30 cellular contexts compared by ENCODE assay signal in genomic region chr1:2825487-2826189, GRCh38.
"Had no signal": no experiment of that assay in that cellular context is flagged by ENCODE, and none has a peak within 500 bp of the region (broad histone marks: within the 10 kb centered on the region; RNA-seq: fewer than 3 reads in every experiment).

No MANE protein-coding gene starts in this region.

- H3K27ac Mint-ChIP-seq: activated CD4-positive, alpha-beta memory T cell treated with anti-CD3 and anti-CD28 coated beads, Interleukin-2, amount 10 ng/mL, durations not matched to agents 7 days and 5 days; activated CD4-positive, alpha-beta T cell treated with anti-CD3 and anti-CD28 coated beads for 36 hours; activated CD4-positive, alpha-beta T cell treated with anti-CD3 and anti-CD28 coated beads, Interleukin-2, amount 10 ng/mL, durations not matched to agents 7 days and 5 days; activated naive CD4-positive, alpha-beta T cell treated with anti-CD3 and anti-CD28 coated beads for 36 hours; activated naive CD4-positive, alpha-beta T cell treated with anti-CD3 and anti-CD28 coated beads, Interleukin-2, amount 50 U/mL, for 24 hours; activated naive CD8-positive, alpha-beta T cell treated with anti-CD3 and anti-CD28 coated beads for 36 hours; activated naive CD8-positive, alpha-beta T cell treated with anti-CD3 and anti-CD28 coated beads, Interleukin-2, amount 50 U/mL, for 24 hours; activated T-cell treated with anti-CD3 and anti-CD28 coated beads, Interleukin-2, amount 50 U/mL, for 24 hours; activated T-cell treated with anti-CD3 and anti-CD28 coated beads, Interleukin-2, amount 50 U/mL, for 72 hours; dendritic cell treated with granulocyte-macrophage colony-stimulating factor and Interleukin-4, amounts not matched to agents 40 ng/mL and 50 ng/mL, for 4 days had no signal

- H3K27ac ChIP-seq: adrenal gland, body of pancreas, coronary artery, dorsolateral prefrontal cortex, epithelial cell of prostate, esophagus squamous epithelium, gastroesophageal sphincter had no signal

- DNase-seq: activated CD4-positive, alpha-beta memory T cell treated with anti-CD3 and anti-CD28 coated beads, Interleukin-2, amount 10 ng/mL, durations not matched to agents 7 days and 5 days; activated CD4-positive, alpha-beta T cell treated with anti-CD3 and anti-CD28 coated beads for 36 hours; activated CD4-positive, alpha-beta T cell treated with anti-CD3 and anti-CD28 coated beads, Interleukin-2, amount 10 ng/mL, durations not matched to agents 7 days and 5 days; activated CD4-positive, alpha-beta T cell treated with anti-CD3 and anti-CD28 coated beads, Interleukin-2, amount 50 U/mL, for 4 hours; activated CD4-positive, CD25-positive, alpha-beta regulatory T cell; activated CD4-positive, CD25-positive, alpha-beta regulatory T cell treated with anti-CD3 and anti-CD28 coated beads, Interleukin-2, amount 50 U/mL, for 72 hours; activated CD8-positive, alpha-beta memory T cell treated with anti-CD3 and anti-CD28 coated beads, Interleukin-2, amount 50 U/mL, for 48 hours; activated effector memory CD4-positive, alpha-beta T cell treated with Interleukin-2 at 50 U/mL for 16 hours; activated naive CD4-positive, alpha-beta T cell treated with anti-CD3 and anti-CD28 coated beads for 36 hours; activated naive CD8-positive, alpha-beta T cell treated with anti-CD3 and anti-CD28 coated beads for 36 hours; activated naive CD8-positive, alpha-beta T cell treated with anti-CD3 and anti-CD28 coated beads, Interleukin-2, amount 50 U/mL, for 24 hours; activated T-cell treated with anti-CD3 and anti-CD28 coated beads for 4 hours; activated T-cell treated with anti-CD3 and anti-CD28 coated beads, Interleukin-2, amount 50 U/mL, for 24 hours; activated T-cell treated with anti-CD3 and anti-CD28 coated beads, Interleukin-2, amount 50 U/mL, for 72 hours; adrenal gland; amygdala; body of pancreas; central memory CD4-positive, alpha-beta T cell; cerebellar nuclear complex; dorsolateral prefrontal cortex; esophagus squamous epithelium; foreskin melanocyte; T-helper 2 cell had no signal

- H3K4me1 ChIP-seq: adrenal gland had no signal

- H3K4me3 Mint-ChIP-seq: activated CD4-positive, alpha-beta memory T cell treated with anti-CD3 and anti-CD28 coated beads, Interleukin-2, amount 10 ng/mL, durations not matched to agents 7 days and 5 days; activated CD4-positive, alpha-beta T cell treated with anti-CD3 and anti-CD28 coated beads for 36 hours; activated CD4-positive, alpha-beta T cell treated with anti-CD3 and anti-CD28 coated beads, Interleukin-2, amount 10 ng/mL, durations not matched to agents 7 days and 5 days; activated naive CD4-positive, alpha-beta T cell treated with anti-CD3 and anti-CD28 coated beads for 36 hours; activated naive CD4-positive, alpha-beta T cell treated with anti-CD3 and anti-CD28 coated beads, Interleukin-2, amount 50 U/mL, for 24 hours; activated naive CD8-positive, alpha-beta T cell treated with anti-CD3 and anti-CD28 coated beads for 36 hours; activated naive CD8-positive, alpha-beta T cell treated with anti-CD3 and anti-CD28 coated beads, Interleukin-2, amount 50 U/mL, for 24 hours; activated T-cell treated with anti-CD3 and anti-CD28 coated beads, Interleukin-2, amount 50 U/mL, for 24 hours; activated T-cell treated with anti-CD3 and anti-CD28 coated beads, Interleukin-2, amount 50 U/mL, for 72 hours; dendritic cell treated with granulocyte-macrophage colony-stimulating factor and Interleukin-4, amounts not matched to agents 40 ng/mL and 50 ng/mL, for 4 days had no signal

- H3K27me3 ChIP-seq: body of pancreas had no signal

- FAIRE-seq: endometrium, endothelial cell of umbilical vein had no signal

- ATAC-seq: activated CD4-positive, alpha-beta T cell treated with anti-CD3 and anti-CD28 coated beads for 36 hours; activated naive CD8-positive, alpha-beta T cell treated with anti-CD3 and anti-CD28 coated beads, Interleukin-2, amount 50 U/mL, for 24 hours; activated T-cell treated with anti-CD3 and anti-CD28 coated beads, Interleukin-2, amount 50 U/mL, for 72 hours; body of pancreas; gastroesophageal sphincter had no signal

- H3K9me3 Mint-ChIP-seq: activated CD4-positive, alpha-beta T cell treated with anti-CD3 and anti-CD28 coated beads, Interleukin-2, amount 10 ng/mL, durations not matched to agents 7 days and 5 days; activated naive CD4-positive, alpha-beta T cell treated with anti-CD3 and anti-CD28 coated beads, Interleukin-2, amount 50 U/mL, for 24 hours had no signal

- H3K27me3 Mint-ChIP-seq: activated CD4-positive, alpha-beta memory T cell treated with anti-CD3 and anti-CD28 coated beads, Interleukin-2, amount 10 ng/mL, durations not matched to agents 7 days and 5 days; activated CD4-positive, alpha-beta T cell treated with anti-CD3 and anti-CD28 coated beads, Interleukin-2, amount 10 ng/mL, durations not matched to agents 7 days and 5 days; activated naive CD8-positive, alpha-beta T cell treated with anti-CD3 and anti-CD28 coated beads for 36 hours had no signal

- H3K4me3 ChIP-seq: adrenal gland, body of pancreas, coronary artery, dorsolateral prefrontal cortex, esophagus squamous epithelium, gastroesophageal sphincter had no signal

- H3K4me1 Mint-ChIP-seq: activated CD4-positive, alpha-beta memory T cell treated with anti-CD3 and anti-CD28 coated beads, Interleukin-2, amount 10 ng/mL, durations not matched to agents 7 days and 5 days; activated CD4-positive, alpha-beta T cell treated with anti-CD3 and anti-CD28 coated beads for 36 hours; activated CD4-positive, alpha-beta T cell treated with anti-CD3 and anti-CD28 coated beads, Interleukin-2, amount 10 ng/mL, durations not matched to agents 7 days and 5 days; activated naive CD8-positive, alpha-beta T cell treated with anti-CD3 and anti-CD28 coated beads for 36 hours; activated naive CD8-positive, alpha-beta T cell treated with anti-CD3 and anti-CD28 coated beads, Interleukin-2, amount 50 U/mL, for 24 hours had no signal

- H3K36me3 ChIP-seq: adrenal gland, esophagus squamous epithelium, gastroesophageal sphincter had no signal

- H3K9me3 ChIP-seq: adrenal gland, body of pancreas had no signal

- H3K36me3 Mint-ChIP-seq: activated naive CD4-positive, alpha-beta T cell treated with anti-CD3 and anti-CD28 coated beads, Interleukin-2, amount 50 U/mL, for 24 hours; activated naive CD8-positive, alpha-beta T cell treated with anti-CD3 and anti-CD28 coated beads for 36 hours had no signal
